In the genomic region with DNA sequence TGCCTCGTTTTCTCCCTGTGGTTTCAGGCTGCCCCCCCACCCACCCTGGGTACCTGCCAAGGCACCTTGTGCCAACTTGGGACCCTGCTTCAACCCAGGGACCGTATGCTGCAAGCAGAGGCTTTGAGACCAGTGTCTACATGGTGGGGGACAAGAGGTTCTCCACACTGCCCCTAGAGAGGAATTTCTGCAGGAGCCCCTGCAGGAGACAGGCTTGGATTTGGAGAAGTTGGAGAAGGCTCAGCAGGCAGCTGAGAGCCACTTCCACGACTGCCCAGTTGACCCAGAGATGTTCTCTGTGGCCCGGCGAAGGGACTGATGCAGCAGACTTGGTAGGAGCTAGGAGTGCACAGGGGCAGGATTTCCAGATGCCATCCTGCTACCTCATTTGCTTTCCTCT, we compare ENCODE assay signal across 34 cellular contexts. TPM values are rescaled to one million over a fixed set of nuclear protein-coding genes. Genes with fewer than 3 reads are reported as not detected.
"Had no signal": no experiment of that assay in that cellular context is flagged by ENCODE, and none has a peak within 500 bp of the region (broad histone marks: within the 10 kb centered on the region; RNA-seq: fewer than 3 reads in every experiment).

No MANE protein-coding gene starts in this region.

- H3K9me3 ChIP-seq: adrenal gland, SJCRH30 had no signal

- H3K27me3 ChIP-seq: adrenal gland, SJCRH30 had no signal

- H3K4me1 ChIP-seq: adrenal gland, SJCRH30 had no signal

- H3K27ac Mint-ChIP-seq: activated CD4-positive, alpha-beta T cell treated with anti-CD3 and anti-CD28 coated beads for 36 hours; activated CD4-positive, alpha-beta T cell treated with anti-CD3 and anti-CD28 coated beads, Interleukin-2, amount 10 ng/mL, durations not matched to agents 7 days and 5 days; activated CD8-positive, alpha-beta T cell treated with anti-CD3 and anti-CD28 coated beads, Interleukin-2, amount 10 ng/mL, durations not matched to agents 7 days and 5 days; activated naive CD4-positive, alpha-beta T cell treated with anti-CD3 and anti-CD28 coated beads, Interleukin-2, amount 50 U/mL, for 24 hours; activated naive CD8-positive, alpha-beta T cell treated with anti-CD3 and anti-CD28 coated beads, Interleukin-2, amount 10 ng/mL, durations not matched to agents 7 days and 5 days; activated T-cell treated with anti-CD3 and anti-CD28 coated beads, Interleukin-2, amount 50 U/mL, for 24 hours; activated T-helper 2 cell treated with anti-CD3 and anti-CD28 coated beads, Interferon-gamma antibody, Interleukin-2, Interleukin-4, amounts not matched to agents 10 μg/mL and 5 μg/mL and 100 μg/mL, durations not matched to agents 14 hours and 24 hours and 36 hours; brain; WTC11 had no signal

- DNase-seq: activated CD4-positive, alpha-beta T cell treated with anti-CD3 and anti-CD28 coated beads for 36 hours; activated CD4-positive, alpha-beta T cell treated with anti-CD3 and anti-CD28 coated beads, Interleukin-2, amount 10 ng/mL, durations not matched to agents 7 days and 5 days; activated CD4-positive, alpha-beta T cell treated with anti-CD3 and anti-CD28 coated beads, Interleukin-2, amount 50 U/mL, for 48 hours; activated CD8-positive, alpha-beta T cell treated with anti-CD3 and anti-CD28 coated beads, Interleukin-2, amount 10 ng/mL, durations not matched to agents 7 days and 5 days; activated gamma-delta T cell; activated naive CD4-positive, alpha-beta T cell treated with Interleukin-2 at 50 U/mL for 16 hours; activated naive CD8-positive, alpha-beta T cell treated with anti-CD3 and anti-CD28 coated beads, Interleukin-2, amount 10 ng/mL, durations not matched to agents 7 days and 5 days; activated T-cell treated with anti-CD3 and anti-CD28 coated beads, Interleukin-2, amount 50 U/mL, for 24 hours; central memory CD4-positive, alpha-beta T cell; NCI-H1092 treated with DMSO at 0.1 percent for 48 hours; NCI-H1417; NCI-H146; NCI-H187; NCI-H2029 treated with DMSO at 0.1 percent for 48 hours; NCI-H2107; NCI-H2171; NCI-H510A; NCI-H526; NCI-H748 treated with DMSO at 0.1 percent for 48 hours; PC-9; SHP77; SJCRH30; T1000 had no signal

- H3K27ac ChIP-seq: adrenal gland, PC-9, SJCRH30, SK-N-MC had no signal

- ATAC-seq: activated CD4-positive, alpha-beta T cell treated with anti-CD3 and anti-CD28 coated beads for 36 hours; activated CD4-positive, CD25-positive, alpha-beta regulatory T cell treated with anti-CD3 and anti-CD28 coated beads, Interleukin-2, amount 50 U/mL, for 24 hours; activated CD8-positive, alpha-beta T cell treated with anti-CD3 and anti-CD28 coated beads, Interleukin-2, amount 10 ng/mL, durations not matched to agents 7 days and 5 days; K562; WTC11 had no signal

- H3K4me3 ChIP-seq: adrenal gland, K562, PC-9, SJCRH30, SK-N-MC had no signal

- H3K4me1 Mint-ChIP-seq: activated CD4-positive, alpha-beta T cell treated with anti-CD3 and anti-CD28 coated beads for 36 hours; activated CD4-positive, alpha-beta T cell treated with anti-CD3 and anti-CD28 coated beads, Interleukin-2, amount 10 ng/mL, durations not matched to agents 7 days and 5 days; activated naive CD4-positive, alpha-beta T cell treated with anti-CD3 and anti-CD28 coated beads, Interleukin-2, amount 50 U/mL, for 24 hours; activated naive CD8-positive, alpha-beta T cell treated with anti-CD3 and anti-CD28 coated beads, Interleukin-2, amount 10 ng/mL, durations not matched to agents 7 days and 5 days had no signal

- H3K4me3 Mint-ChIP-seq: activated CD4-positive, alpha-beta T cell treated with anti-CD3 and anti-CD28 coated beads for 36 hours; activated CD4-positive, alpha-beta T cell treated with anti-CD3 and anti-CD28 coated beads, Interleukin-2, amount 10 ng/mL, durations not matched to agents 7 days and 5 days; activated CD8-positive, alpha-beta T cell treated with anti-CD3 and anti-CD28 coated beads, Interleukin-2, amount 10 ng/mL, durations not matched to agents 7 days and 5 days; activated naive CD4-positive, alpha-beta T cell treated with anti-CD3 and anti-CD28 coated beads, Interleukin-2, amount 50 U/mL, for 24 hours; activated naive CD8-positive, alpha-beta T cell treated with anti-CD3 and anti-CD28 coated beads, Interleukin-2, amount 10 ng/mL, durations not matched to agents 7 days and 5 days; activated T-cell treated with anti-CD3 and anti-CD28 coated beads, Interleukin-2, amount 50 U/mL, for 24 hours; brain; WTC11 had no signal

- H3K36me3 Mint-ChIP-seq: activated naive CD4-positive, alpha-beta T cell treated with anti-CD3 and anti-CD28 coated beads, Interleukin-2, amount 50 U/mL, for 24 hours; activated naive CD8-positive, alpha-beta T cell treated with anti-CD3 and anti-CD28 coated beads, Interleukin-2, amount 10 ng/mL, durations not matched to agents 7 days and 5 days; brain; WTC11 had no signal

- H3K36me3 ChIP-seq: adrenal gland, SJCRH30 had no signal

- H3K9me3 Mint-ChIP-seq: activated CD4-positive, alpha-beta T cell treated with anti-CD3 and anti-CD28 coated beads, Interleukin-2, amount 10 ng/mL, durations not matched to agents 7 days and 5 days; activated naive CD4-positive, alpha-beta T cell treated with anti-CD3 and anti-CD28 coated beads, Interleukin-2, amount 50 U/mL, for 24 hours; activated naive CD8-positive, alpha-beta T cell treated with anti-CD3 and anti-CD28 coated beads, Interleukin-2, amount 10 ng/mL, durations not matched to agents 7 days and 5 days; activated T-cell treated with anti-CD3 and anti-CD28 coated beads, Interleukin-2, amount 50 U/mL, for 24 hours; activated T-helper 2 cell treated with anti-CD3 and anti-CD28 coated beads, Interferon-gamma antibody, Interleukin-2, Interleukin-4, amounts not matched to agents 10 μg/mL and 5 μg/mL and 100 μg/mL, durations not matched to agents 14 hours and 24 hours and 36 hours; brain had no signal

RNA-seq across cellular contexts. Expression of gene NNMT, which starts 20.1 kb away (rescaled TPM):
- total RNA-seq: activated CD4-positive, alpha-beta T cell treated with anti-CD3 and anti-CD28 coated beads for 36 hours; activated CD4-positive, alpha-beta T cell treated with anti-CD3 and anti-CD28 coated beads, Interleukin-2, amount 10 ng/mL, durations not matched to agents 7 days and 5 days; activated CD8-positive, alpha-beta T cell treated with anti-CD3 and anti-CD28 coated beads, Interleukin-2, amount 10 ng/mL, durations not matched to agents 7 days and 5 days; activated naive CD8-positive, alpha-beta T cell treated with anti-CD3 and anti-CD28 coated beads, Interleukin-2, amount 10 ng/mL, durations not matched to agents 7 days and 5 days; activated T-helper 2 cell treated with anti-CD3 and anti-CD28 coated beads, Interferon-gamma antibody, Interleukin-2, Interleukin-4, amounts not matched to agents 10 μg/mL and 5 μg/mL and 100 μg/mL, durations not matched to agents 14 hours and 24 hours and 36 hours; OCI-LY7; PC-9; T-helper 1 cell treated with Interleukin-12 subunit alpha and Interleukin-12 subunit beta and Interleukin-4 antibody, amounts not matched to agents 30 ng/mL and 1 ng/mL, for 36 hours; T-helper 2 cell treated with Interferon-gamma antibody and Interleukin-4, amounts not matched to agents 100 ng/mL and 5 ng/mL, for 36 hours had no signal
